Comparison of ENCODE assay signal across 13 cellular contexts in the genomic region with DNA sequence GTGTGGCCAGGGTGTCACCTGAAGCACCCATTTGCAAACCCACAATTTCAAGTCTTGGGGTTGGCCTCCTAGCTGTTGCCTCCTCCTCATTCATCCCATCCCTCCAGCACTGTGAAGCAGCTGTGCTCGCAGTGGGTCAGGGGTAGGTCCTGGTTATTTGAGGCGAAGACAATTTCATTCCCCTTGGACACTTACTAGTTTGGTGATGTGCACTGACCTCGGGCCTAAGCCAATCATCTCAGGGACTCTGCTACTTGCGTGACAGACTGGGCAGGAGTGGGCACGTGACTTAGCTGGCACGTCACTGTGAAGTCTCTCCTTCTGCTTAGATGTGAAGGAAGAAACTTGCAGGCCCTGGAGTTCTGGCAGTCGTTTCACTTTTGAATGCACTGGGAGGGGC. TPM values are rescaled to one million over a fixed set of nuclear protein-coding genes. Genes with fewer than 3 reads are reported as not detected.
DNase-seq lines count a peak whose midpoint lies in the region; ATAC-seq and TF ChIP-seq lines count a peak whose summit lies in the region.
"Had no signal": no experiment of that assay in that cellular context is flagged by ENCODE, and none has a peak within 500 bp of the region (broad histone marks: within the 10 kb centered on the region; RNA-seq: fewer than 3 reads in every experiment).

No MANE protein-coding gene starts in this region.

- H3K4me1 Mint-ChIP-seq in activated CD4-positive, alpha-beta T cell treated with anti-CD3 and anti-CD28 coated beads, Interleukin-2, amount 10 ng/mL, durations not matched to agents 24 days and 14 days = peaks cover 23% of the 10 kb centered on the region

- H3K9me3 Mint-ChIP-seq in activated CD4-positive, alpha-beta T cell treated with anti-CD3 and anti-CD28 coated beads, Interleukin-2, amount 10 ng/mL, durations not matched to agents 24 days and 14 days = no peaks in the 10 kb centered on the region

- H3K27ac ChIP-seq in upper lobe of right lung (peak overlapping the region; percentile 61), foreskin keratinocyte (no peak overlapping the region)

- DNase-seq in activated T-cell treated with anti-CD3 and anti-CD28 coated beads, Interleukin-2, amount 50 U/mL, for 48 hours = peak; percentile 8 to 10
- no peak for DNase-seq in activated T-cell treated with anti-CD3 and anti-CD28 coated beads, Interleukin-2, amount 50 U/mL, for 1 hour
- DNase-seq in ecto neural progenitor cell (ENCODE audit: low spot score) = peak; percentile 25
- DNase-seq in mesenteric fat pad (ENCODE audit: low spot score) = peak; percentile 57
- peak; percentile 70 for DNase-seq in upper lobe of right lung
- DNase-seq in KG1 (lab: John Stamatoyannopoulos, UW) = no peak
- DNase-seq in foreskin keratinocyte = no peak
- DNase-seq in activated CD4-positive, alpha-beta T cell treated with anti-CD3 and anti-CD28 coated beads, Interleukin-2, amount 10 ng/mL, durations not matched to agents 24 days and 14 days = no peak
- DNase-seq: C1 segment of cervical spinal cord; NCI-H1436; NCI-H526; NK-92 treated with Interleukin-12 subunit alpha and Interleukin-12 subunit beta, amount 100 ng/mL, for 24 hours; PC-3 had no signal

- intact Hi-C loops in upper lobe of right lung (cut with DNase I) = no loop called here
- intact Hi-C loops in activated CD4-positive, alpha-beta T cell treated with anti-CD3 and anti-CD28 coated beads, Interleukin-2, amount 10 ng/mL, durations not matched to agents 24 days and 14 days (cut with micrococcal nuclease) = no loop called here

- peaks cover 5% of the 10 kb centered on the region for H3K27me3 Mint-ChIP-seq in activated CD4-positive, alpha-beta T cell treated with anti-CD3 and anti-CD28 coated beads, Interleukin-2, amount 10 ng/mL, durations not matched to agents 24 days and 14 days

- H3K27me3 ChIP-seq in upper lobe of right lung = no peaks in the 10 kb centered on the region
- H3K27me3 ChIP-seq in foreskin keratinocyte = no peaks in the 10 kb centered on the region

- no peak overlapping the region for H3K4me3 ChIP-seq in upper lobe of right lung

- no peaks in the 10 kb centered on the region for H3K9me3 ChIP-seq in upper lobe of right lung

- H3K27ac Mint-ChIP-seq in activated CD4-positive, alpha-beta T cell treated with anti-CD3 and anti-CD28 coated beads, Interleukin-2, amount 10 ng/mL, durations not matched to agents 24 days and 14 days = no peak overlapping the region

- no peaks in the 10 kb centered on the region for H3K36me3 ChIP-seq in upper lobe of right lung

- H3K4me1 ChIP-seq in upper lobe of right lung (peaks cover 13% of the 10 kb centered on the region), foreskin keratinocyte (peaks cover 4% of the 10 kb centered on the region)

- no peak for TF ChIP-seq CTCF in upper lobe of right lung (IDR thresholded peaks at IDR 0.05)
- no peak for TF ChIP-seq CTCF in foreskin keratinocyte (conservative IDR thresholded peaks at IDR 0.05)

- no peak overlapping the region for H3K4me3 Mint-ChIP-seq in activated CD4-positive, alpha-beta T cell treated with anti-CD3 and anti-CD28 coated beads, Interleukin-2, amount 10 ng/mL, durations not matched to agents 24 days and 14 days

- no peak for ATAC-seq in upper lobe of right lung
- no peak for ATAC-seq in foreskin keratinocyte
- ATAC-seq: PC-3 had no signal

- H3K36me3 Mint-ChIP-seq in activated CD4-positive, alpha-beta T cell treated with anti-CD3 and anti-CD28 coated beads, Interleukin-2, amount 10 ng/mL, durations not matched to agents 24 days and 14 days (ENCODE audit: low read depth) = no peaks in the 10 kb centered on the region

RNA-seq across cellular contexts. Expression of a gene that starts 3.5 kb away (rescaled TPM):
- total RNA-seq in mesenteric fat pad = 63.5 TPM
- 377 TPM for total RNA-seq in upper lobe of right lung
- total RNA-seq in foreskin keratinocyte = 11.7 and 13.4 TPM in 2 replicates
- polyA plus RNA-seq in foreskin keratinocyte = 2.5 and 2.6 TPM in 2 replicates
- 79.4 and 80.6 TPM in 2 replicates for total RNA-seq in activated CD4-positive, alpha-beta T cell treated with anti-CD3 and anti-CD28 coated beads, Interleukin-2, amount 10 ng/mL, durations not matched to agents 24 days and 14 days

Comparison
In these comparisons a context has a peak if more than half of its experiments do, and no peak if none do; other contexts are left out.
1. DNase-seq: peak in activated T-cell treated with anti-CD3 and anti-CD28 coated beads, Interleukin-2, amount 50 U/mL, for 48 hours (2 of 2), ecto neural progenitor cell (single experiment), mesenteric fat pad (single experiment) and upper lobe of right lung (single experiment); none in activated T-cell treated with anti-CD3 and anti-CD28 coated beads, Interleukin-2, amount 50 U/mL, for 1 hour (single experiment), KG1 (single experiment), foreskin keratinocyte (0 of 2) and activated CD4-positive, alpha-beta T cell treated with anti-CD3 and anti-CD28 coated beads, Interleukin-2, amount 10 ng/mL, durations not matched to agents 24 days and 14 days (single experiment).